18 cellular contexts compared by ENCODE assay signal in genomic region chr22:41648431-41648830, GRCh38.
A peak's percentile ranks its signal among the peaks of the same experiment; 100 is the strongest.
DNase-seq lines count a peak whose midpoint lies in the region; ATAC-seq lines count a peak whose summit lies in the region.
"Had no signal": no experiment of that assay in that cellular context is flagged by ENCODE, and none has a peak within 500 bp of the region (broad histone marks: within the 10 kb centered on the region; RNA-seq: fewer than 3 reads in every experiment).

No MANE protein-coding gene starts in this region.

- peak overlapping the region; percentile 36 for H3K27ac Mint-ChIP-seq in T-helper 2 cell treated with Interferon-gamma antibody and Interleukin-4, amounts not matched to agents 5 μg/mL and 100 μg/mL, for 36 hours
- peak overlapping the region; percentile 62 for H3K27ac Mint-ChIP-seq in activated naive CD8-positive, alpha-beta T cell treated with anti-CD3 and anti-CD28 coated beads, Interleukin-2, amount 50 U/mL, for 24 hours
- H3K27ac Mint-ChIP-seq: endodermal cell had no signal

- peaks cover 6% of the 10 kb centered on the region for H3K4me1 Mint-ChIP-seq in T-helper 2 cell treated with Interferon-gamma antibody and Interleukin-4, amounts not matched to agents 5 μg/mL and 100 μg/mL, for 36 hours (ENCODE audit: low read depth)
- H3K4me1 Mint-ChIP-seq in activated naive CD8-positive, alpha-beta T cell treated with anti-CD3 and anti-CD28 coated beads, Interleukin-2, amount 50 U/mL, for 24 hours, result peaks cover 9% of the 10 kb centered on the region
- H3K4me1 Mint-ChIP-seq: endodermal cell had no signal

- ATAC-seq in activated naive CD8-positive, alpha-beta T cell treated with anti-CD3 and anti-CD28 coated beads, Interleukin-2, amount 50 U/mL, for 24 hours, result no peak
- ATAC-seq in GM18867 (IDR thresholded peaks at IDR 0.05; ENCODE audit: unreplicated experiment), result no peak

- no peak for DNase-seq in T-helper 2 cell treated with Interferon-gamma antibody and Interleukin-4, amounts not matched to agents 5 μg/mL and 100 μg/mL, for 36 hours (ENCODE audit: low spot score)
- DNase-seq in T-helper 2 cell (no peak), EL (peak; percentile 19), NCI-H526 (lab: John Stamatoyannopoulos, UW) (no peak)
- no peak for DNase-seq in activated naive CD8-positive, alpha-beta T cell treated with anti-CD3 and anti-CD28 coated beads, Interleukin-2, amount 50 U/mL, for 24 hours
- DNase-seq: 8988T; activated CD4-positive, alpha-beta T cell treated with anti-CD3 and anti-CD28 coated beads, Interleukin-2, amount 50 U/mL, for 1 hour; activated CD8-positive, alpha-beta memory T cell treated with anti-CD3 and anti-CD28 coated beads, Interleukin-2, amount 50 U/mL, for 48 hours; BE2C; endodermal cell; H7; NCI-H146; NCI-H524 treated with DMSO at 0.1 percent for 48 hours; occipital lobe; retina; spleen; stimulated activated CD4-positive, alpha-beta T cell treated with anti-CD3 and anti-CD28 coated beads, Interleukin-4, amount 100 ng/mL, for 4 hours had no signal

- no peak overlapping the region for H3K4me3 Mint-ChIP-seq in T-helper 2 cell treated with Interferon-gamma antibody and Interleukin-4, amounts not matched to agents 5 μg/mL and 100 μg/mL, for 36 hours
- no peak overlapping the region for H3K4me3 Mint-ChIP-seq in activated naive CD8-positive, alpha-beta T cell treated with anti-CD3 and anti-CD28 coated beads, Interleukin-2, amount 50 U/mL, for 24 hours
- H3K4me3 Mint-ChIP-seq: endodermal cell had no signal

- peaks cover 42% of the 10 kb centered on the region for H3K36me3 Mint-ChIP-seq in T-helper 2 cell treated with Interferon-gamma antibody and Interleukin-4, amounts not matched to agents 5 μg/mL and 100 μg/mL, for 36 hours (ENCODE audit: low read depth)
- H3K36me3 Mint-ChIP-seq in activated naive CD8-positive, alpha-beta T cell treated with anti-CD3 and anti-CD28 coated beads, Interleukin-2, amount 50 U/mL, for 24 hours (ENCODE audit: low read depth), result peaks cover 58% of the 10 kb centered on the region

- H3K27me3 Mint-ChIP-seq in T-helper 2 cell treated with Interferon-gamma antibody and Interleukin-4, amounts not matched to agents 5 μg/mL and 100 μg/mL, for 36 hours (ENCODE audit: low read depth), result no peaks in the 10 kb centered on the region
- H3K27me3 Mint-ChIP-seq in activated naive CD8-positive, alpha-beta T cell treated with anti-CD3 and anti-CD28 coated beads, Interleukin-2, amount 50 U/mL, for 24 hours, result no peaks in the 10 kb centered on the region

- no peaks in the 10 kb centered on the region for H3K9me3 Mint-ChIP-seq in T-helper 2 cell treated with Interferon-gamma antibody and Interleukin-4, amounts not matched to agents 5 μg/mL and 100 μg/mL, for 36 hours
- H3K9me3 Mint-ChIP-seq in activated naive CD8-positive, alpha-beta T cell treated with anti-CD3 and anti-CD28 coated beads, Interleukin-2, amount 50 U/mL, for 24 hours, result no peaks in the 10 kb centered on the region
- H3K9me3 Mint-ChIP-seq: endodermal cell had no signal
